17 cellular contexts compared by ENCODE assay signal in genomic region chr11:71434576-71435130, GRCh38. TPM values are rescaled to one million over a fixed set of nuclear protein-coding genes. Genes with fewer than 3 reads are reported as not detected.
DNase-seq lines count a peak whose midpoint lies in the region; ATAC-seq and TF ChIP-seq lines count a peak whose summit lies in the region.
"Had no signal": no experiment of that assay in that cellular context is flagged by ENCODE, and none has a peak within 500 bp of the region (broad histone marks: within the 10 kb centered on the region; RNA-seq: fewer than 3 reads in every experiment).

No MANE protein-coding gene starts in this region.

- H3K4me3 ChIP-seq in BLaER1 treated with 17β-estradiol and CSF1 and Interleukin-3, amounts not matched to agents 10 nM and 100 nM: no peak overlapping the region
- H3K4me3 ChIP-seq in OCI-LY7 (ENCODE audit: low read depth, low read length, poor library complexity, severe bottlenecking) (no peak overlapping the region), prostate gland (no peak overlapping the region)
- H3K4me3 ChIP-seq: HAP-1, SJCRH30 had no signal

- H3K4me1 ChIP-seq in BLaER1 treated with 17β-estradiol and CSF1 and Interleukin-3, amounts not matched to agents 10 nM and 100 nM: peaks cover 10 to 28% (median 21%) of the 10 kb centered on the region in 10 experiments; a peak in 19 of 20 replicates
- H3K4me1 ChIP-seq in OCI-LY7 (ENCODE audit: insufficient read depth, low read length, poor library complexity, severe bottlenecking): no peaks in the 10 kb centered on the region
- peaks cover 12% of the 10 kb centered on the region for H3K4me1 ChIP-seq in prostate gland (replicated peaks)
- H3K4me1 ChIP-seq: BE2C, HAP-1, SJCRH30 had no signal

- no peak for TF ChIP-seq POLR2A in prostate gland (IDR thresholded peaks at IDR 0.05)

- TF ChIP-seq CTCF in OCI-LY7 (conservative IDR thresholded peaks at IDR 0.05; ENCODE audit: low read length) (no peak), prostate gland (IDR thresholded peaks at IDR 0.05) (no peak)

- CTCF ChIA-PET in OCI-LY7 (lab: Charles Lee; ENCODE audit: unreplicated experiment): no interaction called here

- no peaks in the 10 kb centered on the region for H3K27me3 ChIP-seq in BLaER1 treated with 17β-estradiol and CSF1 and Interleukin-3, amounts not matched to agents 10 nM and 100 nM
- no peaks in the 10 kb centered on the region for H3K27me3 ChIP-seq in prostate gland (replicated peaks; ENCODE audit: insufficient read depth)
- H3K27me3 ChIP-seq: BE2C, SJCRH30 had no signal

- intact Hi-C loops in OCI-LY7 (cut with micrococcal nuclease; ENCODE audit: unreplicated experiment): no loop called here
- intact Hi-C loops in prostate gland (cut with DNase I): no loop called here

- 72% methylated on average over 18 of the region's 18 CpGs for WGBS in prostate gland

- POLR2A ChIA-PET in OCI-LY7 (lab: Charles Lee): no interaction called here

- H3K9ac ChIP-seq in BLaER1 treated with 17β-estradiol and CSF1 and Interleukin-3, amounts not matched to agents 10 nM and 100 nM: no peak overlapping the region; a peak in 1 of 22 replicates

- H3K9me3 ChIP-seq in BLaER1 treated with 17β-estradiol and CSF1 and Interleukin-3, amounts not matched to agents 10 nM and 100 nM (replicated peaks in 1 of 11): no peaks in the 10 kb centered on the region
- no peaks in the 10 kb centered on the region for H3K9me3 ChIP-seq in OCI-LY7 (ENCODE audit: low read length)
- H3K9me3 ChIP-seq in prostate gland: no peaks in the 10 kb centered on the region
- H3K9me3 ChIP-seq: BE2C, HAP-1, SJCRH30 had no signal

- H3K79me2 ChIP-seq in OCI-LY7 (ENCODE audit: insufficient read depth, low read depth, low read length): no peaks in the 10 kb centered on the region

- ATAC-seq in HG02588 (IDR thresholded peaks at IDR 0.05; ENCODE audit: unreplicated experiment): no peak

- H3K9me2 ChIP-seq in OCI-LY7 (ENCODE audit: insufficient read depth, low read length): no peaks in the 10 kb centered on the region

- no peak overlapping the region for H2AFZ ChIP-seq in OCI-LY7 (ENCODE audit: low read length)

- BruUV-seq in OCI-LY7 (replicated peaks; lab: Mats Ljungman, UMichigan): TSS peak; percentile 58

- DNase-seq in OCI-LY7 (ENCODE audit: low spot score) (no peak), caudate nucleus (lab: John Stamatoyannopoulos, UW) (no peak), prostate gland (ENCODE audit: low spot score) (no peak), DMS53 (lab: John Stamatoyannopoulos, UW) (no peak)
- DNase-seq in stimulated activated CD4-positive, alpha-beta T cell treated with anti-CD3 and anti-CD28 coated beads, Interleukin-2, amount 100 ng/mL, for 48 hours: no peak
- DNase-seq: BE2C, DMS79, KG1, NCI-H1105, NCI-H1694 treated with DMSO at 0.1 percent for 48 hours, NCI-H2171, NCI-H446 treated with DMSO at 0.1 percent for 48 hours, NCI-H748 treated with DMSO at 0.1 percent for 48 hours, SJCRH30 had no signal

- peaks cover 16 to 59% (median 54%) of the 10 kb centered on the region in 11 experiments for H3K36me3 ChIP-seq in BLaER1 treated with 17β-estradiol and CSF1 and Interleukin-3, amounts not matched to agents 10 nM and 100 nM
- peaks cover 48% of the 10 kb centered on the region for H3K36me3 ChIP-seq in OCI-LY7 (ENCODE audit: insufficient read depth, low read length)
- H3K36me3 ChIP-seq in prostate gland: peaks cover 5 to 6% of the 10 kb centered on the region in 2 donors

- no peak overlapping the region for H3K27ac ChIP-seq in BLaER1 treated with 17β-estradiol and CSF1 and Interleukin-3, amounts not matched to agents 10 nM and 100 nM
- no peak overlapping the region for H3K27ac ChIP-seq in OCI-LY7 (ENCODE audit: low read depth, low read length, poor library complexity, severe bottlenecking)
- H3K27ac ChIP-seq in caudate nucleus (ENCODE audit: low read depth, low read length): peak overlapping the region; percentile 93
- H3K27ac ChIP-seq in prostate gland: peak overlapping the region; percentile 53 to 61
- H3K27ac ChIP-seq: SJCRH30 had no signal

- H4K20me1 ChIP-seq in BLaER1 treated with 17β-estradiol and CSF1 and Interleukin-3, amounts not matched to agents 10 nM and 100 nM: peaks cover 0 to 63% (median 16%) of the 10 kb centered on the region in 11 experiments; a peak in 8 of 22 replicates
- no peaks in the 10 kb centered on the region for H4K20me1 ChIP-seq in OCI-LY7 (ENCODE audit: insufficient read depth, low read length)

- peak overlapping the region in 9 of 11 experiments; percentile 6 to 64 (median 44); a peak in 12 of 22 replicates for H3K4me2 ChIP-seq in BLaER1 treated with 17β-estradiol and CSF1 and Interleukin-3, amounts not matched to agents 10 nM and 100 nM
- H3K4me2 ChIP-seq in OCI-LY7 (ENCODE audit: low read length): no peak overlapping the region

RNA-seq across cellular contexts. Expression of gene DHCR7, which starts 13.5 kb away (rescaled TPM):
- 25.8 and 33.4 TPM in 2 replicates for total RNA-seq in OCI-LY7 (2014; rRNA removed; shearing (Covaris generic))
- 88.5 and 110 TPM in 2 replicates for total RNA-seq in OCI-LY7 (2022)
- 10 to 100 TPM; 29.5 to 93.9 TPM for total RNA-seq in prostate gland

RNA-seq across cellular contexts. Expression of gene NADSYN1, which starts 18.4 kb away (rescaled TPM):
- 70.9 and 85.3 TPM in 2 replicates for total RNA-seq in OCI-LY7 (2014; rRNA removed; shearing (Covaris generic))
- 121 and 122 TPM in 2 replicates for total RNA-seq in OCI-LY7 (2022)
- total RNA-seq in prostate gland: 10 to 100 TPM; 56.6 to 80.2 TPM

Comparison
In these comparisons a context has a peak if more than half of its experiments do, and no peak if none do; other contexts are left out.
1. H3K27ac ChIP-seq: peak in caudate nucleus (single experiment) and prostate gland (2 of 2); none in BLaER1 treated with 17β-estradiol and CSF1 and Interleukin-3, amounts not matched to agents 10 nM and 100 nM (0 of 11) and OCI-LY7 (single experiment).